ENCODE assay signal across 21 cellular contexts in genomic region chr10:128054163-128054970, GRCh38.
DNase-seq lines count a peak whose midpoint lies in the region; ATAC-seq, FAIRE-seq and TF ChIP-seq lines count a peak whose summit lies in the region.
"Had no signal": no experiment of that assay in that cellular context is flagged by ENCODE, and none has a peak within 500 bp of the region (broad histone marks: within the 10 kb centered on the region; RNA-seq: fewer than 3 reads in every experiment).

No MANE protein-coding gene starts in this region.

- H2BK120ac ChIP-seq in trophoblast cell (ENCODE audit: insufficient read depth, low read length, poor library complexity): no peak overlapping the region

- no peaks in the 10 kb centered on the region for H3K9me3 ChIP-seq in Panc1 (ENCODE audit: control insufficient read depth, insufficient read depth, low read depth, low read length)
- H3K9me3 ChIP-seq in trophoblast cell (ENCODE audit: insufficient read depth, low read depth, low read length): peaks cover 3% of the 10 kb centered on the region
- H3K9me3 ChIP-seq: SJSA1 had no signal

- WGBS in trophoblast cell (ENCODE audit: extremely low coverage, insufficient coverage, insufficient read length): no CpG with 5 or more reads among the region's 16 CpGs

- H3K23ac ChIP-seq in trophoblast cell (ENCODE audit: low read length): no peak overlapping the region

- no peak overlapping the region for H3K4me2 ChIP-seq in trophoblast cell (ENCODE audit: low read length)

- no peaks in the 10 kb centered on the region for H3K79me2 ChIP-seq in trophoblast cell (ENCODE audit: control insufficient read depth, insufficient read depth, low read length, poor library complexity)

- H3K4me1 ChIP-seq in Panc1 (ENCODE audit: control insufficient read depth, insufficient read depth, low read length): no peaks in the 10 kb centered on the region
- peaks cover 3 to 12% of the 10 kb centered on the region in 2 experiments for H3K4me1 ChIP-seq in trophoblast cell (ENCODE audit: control insufficient read depth in 1 of 2, insufficient read depth in 2 of 2, low read length in 2 of 2)
- H3K4me1 ChIP-seq: SJSA1 had no signal

- no peak for TF ChIP-seq CTCF in HL-60 (IDR thresholded peaks at IDR 0.05; ENCODE audit: insufficient read depth, low read length)
- TF ChIP-seq CTCF in Panc1 (IDR thresholded peaks at IDR 0.05): no peak
- TF ChIP-seq CTCF in WTC11 (IDR thresholded peaks at IDR 0.05): no peak

- H3K27ac ChIP-seq in HL-60 (replicated peaks) (peak overlapping the region; percentile 82), Panc1 (ENCODE audit: low read length) (no peak overlapping the region), trophoblast cell (ENCODE audit: low read depth, low read length) (no peak overlapping the region)
- H3K27ac ChIP-seq: SJSA1 had no signal

- ATAC-seq in Panc1 (0 out of 2 replicates have a peak, but pooled peaks have one; percentile 10), esophagus mucosa (peak; percentile 23), WTC11 (no peak)
- ATAC-seq: HCT116 had no signal

- H4K91ac ChIP-seq in trophoblast cell (ENCODE audit: low read depth, low read length): no peak overlapping the region

- H2AFZ ChIP-seq in trophoblast cell (ENCODE audit: insufficient read depth, low read length, poor library complexity): no peak overlapping the region

- peak in 1 of 2 experiments; percentile 92 for DNase-seq in HL-60 (ENCODE audit: low read depth in 1 of 2, low spot score in 1 of 2)
- no peak for DNase-seq in Panc1 (ENCODE audit: low read depth, low spot score)
- DNase-seq in trophoblast cell: peak; percentile 69 to 74
- no peak for DNase-seq in inferior parietal cortex (ENCODE audit: extremely low spot score)
- DNase-seq in urothelium cell line (ENCODE audit: low spot score): no peak
- DNase-seq in WTC11 (ENCODE audit: low spot score): no peak
- DNase-seq in activated gamma-delta T cell (lab: John Stamatoyannopoulos, UW): no peak
- DNase-seq: activated CD4-positive, alpha-beta memory T cell treated with anti-CD3 and anti-CD28 coated beads, Interleukin-2, amount 10 ng/mL, durations not matched to agents 7 days and 5 days; DMS 273 treated with DMSO at 0.1 percent for 48 hours; glutamatergic neuron; IMR-90; islet precursor cell; NCI-H1048; NCI-H2171 had no signal

- no peaks in the 10 kb centered on the region for H3K4me1 Mint-ChIP-seq in WTC11

- no peak for FAIRE-seq in urothelium cell line (lab: Jason Lieb, UNC)
- FAIRE-seq: astrocyte, colon had no signal

- H3K4me3 Mint-ChIP-seq in WTC11: no peak overlapping the region
- H3K4me3 Mint-ChIP-seq: activated CD4-positive, alpha-beta memory T cell treated with anti-CD3 and anti-CD28 coated beads, Interleukin-2, amount 10 ng/mL, durations not matched to agents 7 days and 5 days; stimulated activated naive CD8-positive, alpha-beta T cell treated with anti-CD3 and anti-CD28 coated beads, Interleukin-15, Interleukin-2, amounts not matched to agents 100 ng/mL and 50 ng/mL, for 24 hours had no signal

- POLR2A ChIA-PET in Panc1 (lab: Charles Lee) (no interaction called here), WTC11 (lab: Charles Lee) (no interaction called here)

- H3K27me3 ChIP-seq in HL-60 (ENCODE audit: insufficient read depth, poor library complexity, severe bottlenecking): no peaks in the 10 kb centered on the region
- no peaks in the 10 kb centered on the region for H3K27me3 ChIP-seq in Panc1 (ENCODE audit: control insufficient read depth, insufficient read depth, low read length)
- no peaks in the 10 kb centered on the region for H3K27me3 ChIP-seq in trophoblast cell (ENCODE audit: insufficient read depth, low read length)
- H3K27me3 ChIP-seq: SJSA1 had no signal

- no peak overlapping the region for H2BK12ac ChIP-seq in trophoblast cell (ENCODE audit: low read length)

- no peak overlapping the region for H2BK5ac ChIP-seq in trophoblast cell (ENCODE audit: low read depth, low read length, poor library complexity)

- intact Hi-C loops in Panc1 (cut with micrococcal nuclease; ENCODE audit: unreplicated experiment): no loop called here

- H4K8ac ChIP-seq in trophoblast cell (ENCODE audit: low read depth, low read length): no peak overlapping the region

- no peak overlapping the region for H3K27ac Mint-ChIP-seq in WTC11
- H3K27ac Mint-ChIP-seq: activated CD4-positive, alpha-beta memory T cell treated with anti-CD3 and anti-CD28 coated beads, Interleukin-2, amount 10 ng/mL, durations not matched to agents 7 days and 5 days; activated T-helper 2 cell treated with anti-CD3 and anti-CD28 coated beads, Interferon-gamma antibody, Interleukin-2, Interleukin-4, amounts not matched to agents 10 μg/mL and 5 μg/mL and 100 μg/mL, durations not matched to agents 14 hours and 24 hours and 36 hours; stimulated activated naive CD8-positive, alpha-beta T cell treated with anti-CD3 and anti-CD28 coated beads, Interleukin-15, Interleukin-2, amounts not matched to agents 100 ng/mL and 50 ng/mL, for 24 hours had no signal

- H2AK5ac ChIP-seq in trophoblast cell (ENCODE audit: low read length): no peak overlapping the region

- no peaks in the 10 kb centered on the region for H3K36me3 ChIP-seq in Panc1 (ENCODE audit: control insufficient read depth, insufficient read depth, low read length)
- peaks cover 17 to 18% of the 10 kb centered on the region in 2 experiments for H3K36me3 ChIP-seq in trophoblast cell (ENCODE audit: control insufficient read depth in 1 of 2, insufficient read depth in 2 of 2, low read length in 2 of 2)
- H3K36me3 ChIP-seq: SJSA1 had no signal

- H3K79me1 ChIP-seq in trophoblast cell (ENCODE audit: low read length): no peaks in the 10 kb centered on the region

- H3K18ac ChIP-seq in trophoblast cell (ENCODE audit: low read length): no peak overlapping the region

- in situ Hi-C loops in Panc1 (cut with HindIII; ENCODE audit: low pct_unique_long_range_greater_than_20kb, low sequenced_read_pairs): no loop called here

- no peak overlapping the region for H3K9ac ChIP-seq in trophoblast cell (ENCODE audit: low read length)

- no peak overlapping the region for H3K4ac ChIP-seq in trophoblast cell (ENCODE audit: low read depth, low read length)

- no TSS peak for BruUV-seq in Panc1 (replicated peaks; lab: Mats Ljungman, UMichigan)

- H3K27me3 Mint-ChIP-seq in WTC11 (ENCODE audit: low read depth): no peaks in the 10 kb centered on the region
- H3K27me3 Mint-ChIP-seq: activated CD4-positive, alpha-beta memory T cell treated with anti-CD3 and anti-CD28 coated beads, Interleukin-2, amount 10 ng/mL, durations not matched to agents 7 days and 5 days; stimulated activated naive CD8-positive, alpha-beta T cell treated with anti-CD3 and anti-CD28 coated beads, Interleukin-15, Interleukin-2, amounts not matched to agents 100 ng/mL and 50 ng/mL, for 24 hours had no signal

- no peak overlapping the region for H3K14ac ChIP-seq in trophoblast cell (ENCODE audit: low read length)

- H3K4me3 ChIP-seq in HL-60 (replicated peaks; ENCODE audit: insufficient read depth, low read length): no peak overlapping the region
- no peak overlapping the region for H3K4me3 ChIP-seq in Panc1 (ENCODE audit: low read depth in 2 of 2, low read length in 2 of 2)
- no peak overlapping the region for H3K4me3 ChIP-seq in trophoblast cell (ENCODE audit: low read depth, low read length)
- H3K4me3 ChIP-seq: SJSA1 had no signal

- H3K9me3 Mint-ChIP-seq in WTC11: no peaks in the 10 kb centered on the region
- H3K9me3 Mint-ChIP-seq: activated CD4-positive, alpha-beta memory T cell treated with anti-CD3 and anti-CD28 coated beads, Interleukin-2, amount 10 ng/mL, durations not matched to agents 7 days and 5 days; activated T-helper 2 cell treated with anti-CD3 and anti-CD28 coated beads, Interferon-gamma antibody, Interleukin-2, Interleukin-4, amounts not matched to agents 10 μg/mL and 5 μg/mL and 100 μg/mL, durations not matched to agents 14 hours and 24 hours and 36 hours; stimulated activated naive CD8-positive, alpha-beta T cell treated with anti-CD3 and anti-CD28 coated beads, Interleukin-15, Interleukin-2, amounts not matched to agents 100 ng/mL and 50 ng/mL, for 24 hours had no signal

- CTCF ChIA-PET in Panc1 (lab: Charles Lee) (no interaction called here), WTC11 (lab: Charles Lee) (interaction anchor here (1.5 kb wide), 1 partner anchor 15 kb away, joined by 8 read pairs; no protein-coding TSS in a partner anchor)

- H4K12ac ChIP-seq in trophoblast cell (ENCODE audit: low read depth, low read length): no peak overlapping the region

- no peaks in the 10 kb centered on the region for H3K36me3 Mint-ChIP-seq in WTC11

TF ChIP-seq in WTC11, 78 proteins besides CTCF, POLR2A, EP300 and RAD21 (continues in another document):
- TF ChIP-seq RORB (CRISPR knock-in tag; IDR thresholded peaks at IDR 0.05) (no peak), AR (CRISPR knock-in tag; IDR thresholded peaks at IDR 0.05) (no peak)

Comparison
In these comparisons a context has a peak if more than half of its experiments do, and no peak if none do; other contexts are left out.
1. DNase-seq: peak in trophoblast cell (2 of 2); none in Panc1 (single experiment), inferior parietal cortex (single experiment), urothelium cell line (single experiment), WTC11 (single experiment) and activated gamma-delta T cell (single experiment).